Comparison of ENCODE assay signal across 17 cellular contexts in the genomic region with DNA sequence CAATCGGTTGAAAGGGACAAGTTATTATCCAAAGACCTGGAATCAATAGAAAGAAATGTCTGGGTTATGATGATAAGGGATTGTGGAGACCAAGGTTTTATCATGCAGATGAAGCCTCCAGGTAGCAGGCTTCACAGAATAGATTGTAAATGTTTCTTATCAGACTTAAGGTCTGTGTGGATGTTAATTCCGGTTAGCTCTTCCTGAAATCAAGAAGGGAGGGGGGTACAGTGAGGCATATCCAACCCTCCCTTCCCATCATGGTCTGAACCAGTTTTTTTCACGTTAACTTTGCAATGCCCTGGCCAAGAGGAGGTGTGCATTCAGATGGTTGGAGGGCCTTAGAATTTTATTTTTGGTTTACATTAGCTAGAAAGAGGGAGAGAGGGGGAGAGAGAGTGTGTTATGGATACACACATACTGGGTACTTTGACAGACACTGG. TPM values are rescaled to one million over a fixed set of nuclear protein-coding genes. Genes with fewer than 3 reads are reported as not detected.
"Had no signal": no experiment of that assay in that cellular context is flagged by ENCODE, and none has a peak within 500 bp of the region (broad histone marks: within the 10 kb centered on the region; RNA-seq: fewer than 3 reads in every experiment).

No MANE protein-coding gene starts in this region.

- H3K4me1 ChIP-seq: right atrium auricular region, tibial artery, uterus had no signal

- H3K27ac ChIP-seq: esophagus squamous epithelium, right atrium auricular region, skin epidermis, tibial artery, uterus had no signal

- ATAC-seq: activated CD8-positive, alpha-beta T cell treated with anti-CD3 and anti-CD28 coated beads for 36 hours had no signal

- DNase-seq: activated CD4-positive, alpha-beta T cell treated with anti-CD3 and anti-CD28 coated beads for 48 hours; activated CD8-positive, alpha-beta memory T cell treated with anti-CD3 and anti-CD28 coated beads, Interleukin-2, amount 50 U/mL, for 4 hours; activated CD8-positive, alpha-beta T cell treated with anti-CD3 and anti-CD28 coated beads for 36 hours; activated effector memory CD4-positive, alpha-beta T cell treated with anti-CD3 and anti-CD28 coated beads, Interleukin-2, amount 50 U/mL, for 16 hours; caudate nucleus; esophagus squamous epithelium; nephron progenitor cell; occipital lobe; stimulated activated CD4-positive, alpha-beta T cell treated with anti-CD3 and anti-CD28 coated beads, Interleukin-4, amount 100 ng/mL, for 24 hours; stimulated activated naive CD4-positive, alpha-beta T cell; tibial artery; uterus had no signal

- H3K27me3 Mint-ChIP-seq: activated CD8-positive, alpha-beta T cell treated with anti-CD3 and anti-CD28 coated beads for 36 hours; activated naive CD4-positive, alpha-beta T cell treated with anti-CD3 and anti-CD28 coated beads, Interleukin-2, amount 50 U/mL, for 24 hours had no signal

- H3K9me3 Mint-ChIP-seq: activated CD8-positive, alpha-beta T cell treated with anti-CD3 and anti-CD28 coated beads for 36 hours; activated naive CD4-positive, alpha-beta T cell treated with anti-CD3 and anti-CD28 coated beads, Interleukin-2, amount 50 U/mL, for 24 hours had no signal

- H3K4me3 Mint-ChIP-seq: activated CD8-positive, alpha-beta T cell treated with anti-CD3 and anti-CD28 coated beads for 36 hours; activated naive CD4-positive, alpha-beta T cell treated with anti-CD3 and anti-CD28 coated beads, Interleukin-2, amount 50 U/mL, for 24 hours; nephron progenitor cell had no signal

- H3K4me3 ChIP-seq: esophagus squamous epithelium, right atrium auricular region, skin epidermis, tibial artery, uterus had no signal

- FAIRE-seq: colon had no signal

- H3K9me3 ChIP-seq: esophagus squamous epithelium, right atrium auricular region, tibial artery, uterus had no signal

- H3K27ac Mint-ChIP-seq: activated CD8-positive, alpha-beta T cell treated with anti-CD3 and anti-CD28 coated beads for 36 hours; activated naive CD4-positive, alpha-beta T cell treated with anti-CD3 and anti-CD28 coated beads, Interleukin-2, amount 50 U/mL, for 24 hours; nephron progenitor cell; progenitor cell of endocrine pancreas had no signal

- H3K36me3 ChIP-seq: esophagus squamous epithelium, right atrium auricular region, tibial artery, uterus had no signal

RNA-seq across cellular contexts. Expression of gene RARRES2, which starts 28.0 kb away (rescaled TPM):
- total RNA-seq: activated CD8-positive, alpha-beta T cell treated with anti-CD3 and anti-CD28 coated beads for 36 hours had no signal
